Comparison of ENCODE assay signal across 1 cellular context in the genomic region with DNA sequence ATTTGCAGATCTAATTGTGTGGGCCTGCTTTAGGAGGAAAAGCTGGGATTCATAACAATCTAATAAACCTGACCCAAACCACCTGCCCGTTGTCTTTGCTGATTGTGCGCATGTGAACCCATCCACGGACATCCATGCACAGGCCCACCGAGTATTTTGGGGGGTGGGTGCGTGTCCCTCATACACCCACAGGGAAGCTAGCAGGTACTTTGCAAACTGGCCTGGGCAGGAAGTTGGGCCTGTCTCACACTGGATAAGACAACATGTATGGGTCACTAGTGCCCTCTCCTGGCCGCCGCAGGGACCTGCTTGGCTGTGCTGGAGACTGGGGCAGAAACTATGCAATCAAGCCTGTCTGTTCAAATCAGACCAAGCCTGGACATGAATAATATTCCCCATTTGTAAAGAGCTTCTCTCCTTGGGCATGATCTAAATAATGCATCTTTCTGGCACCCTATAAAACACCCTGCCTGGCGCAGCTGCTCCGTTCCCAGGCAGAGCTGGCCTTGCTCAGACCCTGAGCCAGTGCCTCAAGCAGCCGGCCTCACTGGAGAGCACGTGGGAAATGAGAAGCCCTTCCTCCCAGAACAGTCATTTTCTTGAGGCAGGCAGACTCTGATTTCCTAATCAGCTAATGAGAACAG.
TF ChIP-seq lines count a peak whose summit lies in the region.

No MANE protein-coding gene starts in this region.

TF ChIP-seq in HepG2, 621 proteins besides CTCF, POLR2A, EP300 and RAD21 (continued from another document and continues in another):
- TF ChIP-seq, protein P1, sequence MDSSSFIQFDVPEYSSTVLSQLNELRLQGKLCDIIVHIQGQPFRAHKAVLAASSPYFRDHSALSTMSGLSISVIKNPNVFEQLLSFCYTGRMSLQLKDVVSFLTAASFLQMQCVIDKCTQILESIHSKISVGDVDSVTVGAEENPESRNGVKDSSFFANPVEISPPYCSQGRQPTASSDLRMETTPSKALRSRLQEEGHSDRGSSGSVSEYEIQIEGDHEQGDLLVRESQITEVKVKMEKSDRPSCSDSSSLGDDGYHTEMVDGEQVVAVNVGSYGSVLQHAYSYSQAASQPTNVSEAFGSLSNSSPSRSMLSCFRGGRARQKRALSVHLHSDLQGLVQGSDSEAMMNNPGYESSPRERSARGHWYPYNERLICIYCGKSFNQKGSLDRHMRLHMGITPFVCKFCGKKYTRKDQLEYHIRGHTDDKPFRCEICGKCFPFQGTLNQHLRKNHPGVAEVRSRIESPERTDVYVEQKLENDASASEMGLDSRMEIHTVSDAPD (CRISPR knock-in tag; IDR thresholded peaks at IDR 0.05): no peak; the same call in 1 of the 2 replicates
- TF ChIP-seq ZNF333 (CRISPR knock-in tag; IDR thresholded peaks at IDR 0.05; ENCODE audit: borderline replicate concordance) (0 out of 2 replicates have a peak, but pooled peaks have one; percentile 49), PITX1 (CRISPR knock-in tag; IDR thresholded peaks at IDR 0.05) (no peak), ZNF781 (CRISPR knock-in tag; IDR thresholded peaks at IDR 0.05; ENCODE audit: borderline replicate concordance, not compliant biosample characterization) (no peak), ZNF724P (CRISPR knock-in tag; IDR thresholded peaks at IDR 0.05; ENCODE audit: borderline replicate concordance) (0 out of 2 replicates have a peak, but pooled peaks have one; percentile 21), TAF1 (CRISPR knock-in tag; IDR thresholded peaks at IDR 0.05) (peak; percentile 28; the same call in 1 of the 2 replicates), JUND (CRISPR knock-in tag; IDR thresholded peaks at IDR 0.05) (no peak), ZNF792 (CRISPR knock-in tag; IDR thresholded peaks at IDR 0.05) (no peak), ZNF547 (CRISPR knock-in tag; IDR thresholded peaks at IDR 0.05) (peak; percentile 67; the same call in 1 of the 2 replicates), ZNF883 (CRISPR knock-in tag; IDR thresholded peaks at IDR 0.05; ENCODE audit: not compliant biosample characterization) (peak; percentile 51), ZNF256 (CRISPR knock-in tag; conservative IDR thresholded peaks at IDR 0.05) (no peak), KMT2B (CRISPR knock-in tag; IDR thresholded peaks at IDR 0.05) (no peak), ZNF230 (CRISPR knock-in tag; IDR thresholded peaks at IDR 0.05) (peak; percentile 76), KLF12 (CRISPR knock-in tag; IDR thresholded peaks at IDR 0.05; ENCODE audit: borderline replicate concordance) (no peak; the same call in 1 of the 2 replicates), ZNF343 (CRISPR knock-in tag; IDR thresholded peaks at IDR 0.05) (peak; percentile 68; the same call in 1 of the 2 replicates), CC2D1A (CRISPR knock-in tag; IDR thresholded peaks at IDR 0.05) (no peak), HDAC1 (CRISPR knock-in tag; IDR thresholded peaks at IDR 0.05) (0 out of 2 replicates have a peak, but pooled peaks have one; percentile 6), MTF2 (CRISPR knock-in tag; IDR thresholded peaks at IDR 0.05; ENCODE audit: borderline replicate concordance) (no peak), ZBTB3 (CRISPR knock-in tag; IDR thresholded peaks at IDR 0.05; ENCODE audit: borderline replicate concordance, low read depth) (peak; percentile 81; the same call in 1 of the 2 replicates), RFX5 (IDR thresholded peaks at IDR 0.05; ENCODE audit: low read depth, low read length) (no peak), DR1 (CRISPR knock-in tag; IDR thresholded peaks at IDR 0.05) (no peak), ZNF121 (CRISPR knock-in tag; IDR thresholded peaks at IDR 0.05) (peak; percentile 76), TBX2 (CRISPR knock-in tag; IDR thresholded peaks at IDR 0.05; ENCODE audit: borderline replicate concordance) (peak; percentile 75), ZNF891 (CRISPR knock-in tag; IDR thresholded peaks at IDR 0.05) (0 out of 2 replicates have a peak, but pooled peaks have one; percentile 54), PHF21A (CRISPR knock-in tag; IDR thresholded peaks at IDR 0.05) (peak; percentile 49), GABPB1 (CRISPR knock-in tag; IDR thresholded peaks at IDR 0.05) (peak; percentile 61), NFIB (CRISPR knock-in tag; IDR thresholded peaks at IDR 0.05; ENCODE audit: borderline replicate concordance) (no peak)
- TF ChIP-seq, protein P2, sequence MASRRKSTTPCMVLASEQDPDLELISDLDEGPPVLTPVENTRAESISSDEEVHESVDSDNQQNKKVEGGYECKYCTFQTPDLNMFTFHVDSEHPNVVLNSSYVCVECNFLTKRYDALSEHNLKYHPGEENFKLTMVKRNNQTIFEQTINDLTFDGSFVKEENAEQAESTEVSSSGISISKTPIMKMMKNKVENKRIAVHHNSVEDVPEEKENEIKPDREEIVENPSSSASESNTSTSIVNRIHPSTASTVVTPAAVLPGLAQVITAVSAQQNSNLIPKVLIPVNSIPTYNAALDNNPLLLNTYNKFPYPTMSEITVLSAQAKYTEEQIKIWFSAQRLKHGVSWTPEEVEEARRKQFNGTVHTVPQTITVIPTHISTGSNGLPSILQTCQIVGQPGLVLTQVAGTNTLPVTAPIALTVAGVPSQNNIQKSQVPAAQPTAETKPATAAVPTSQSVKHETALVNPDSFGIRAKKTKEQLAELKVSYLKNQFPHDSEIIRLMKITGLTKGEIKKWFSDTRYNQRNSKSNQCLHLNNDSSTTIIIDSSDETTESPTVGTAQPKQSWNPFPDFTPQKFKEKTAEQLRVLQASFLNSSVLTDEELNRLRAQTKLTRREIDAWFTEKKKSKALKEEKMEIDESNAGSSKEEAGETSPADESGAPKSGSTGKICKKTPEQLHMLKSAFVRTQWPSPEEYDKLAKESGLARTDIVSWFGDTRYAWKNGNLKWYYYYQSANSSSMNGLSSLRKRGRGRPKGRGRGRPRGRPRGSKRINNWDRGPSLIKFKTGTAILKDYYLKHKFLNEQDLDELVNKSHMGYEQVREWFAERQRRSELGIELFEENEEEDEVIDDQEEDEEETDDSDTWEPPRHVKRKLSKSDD (CRISPR knock-in tag; IDR thresholded peaks at IDR 0.05; ENCODE audit: low read depth): no peak
- TF ChIP-seq, protein P3, sequence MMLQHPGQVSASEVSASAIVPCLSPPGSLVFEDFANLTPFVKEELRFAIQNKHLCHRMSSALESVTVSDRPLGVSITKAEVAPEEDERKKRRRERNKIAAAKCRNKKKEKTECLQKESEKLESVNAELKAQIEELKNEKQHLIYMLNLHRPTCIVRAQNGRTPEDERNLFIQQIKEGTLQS (CRISPR knock-in tag; IDR thresholded peaks at IDR 0.05): no peak
- TF ChIP-seq, protein P4, sequence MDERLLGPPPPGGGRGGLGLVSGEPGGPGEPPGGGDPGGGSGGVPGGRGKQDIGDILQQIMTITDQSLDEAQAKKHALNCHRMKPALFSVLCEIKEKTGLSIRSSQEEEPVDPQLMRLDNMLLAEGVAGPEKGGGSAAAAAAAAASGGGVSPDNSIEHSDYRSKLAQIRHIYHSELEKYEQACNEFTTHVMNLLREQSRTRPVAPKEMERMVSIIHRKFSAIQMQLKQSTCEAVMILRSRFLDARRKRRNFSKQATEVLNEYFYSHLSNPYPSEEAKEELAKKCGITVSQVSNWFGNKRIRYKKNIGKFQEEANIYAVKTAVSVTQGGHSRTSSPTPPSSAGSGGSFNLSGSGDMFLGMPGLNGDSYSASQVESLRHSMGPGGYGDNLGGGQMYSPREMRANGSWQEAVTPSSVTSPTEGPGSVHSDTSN (CRISPR knock-in tag; IDR thresholded peaks at IDR 0.05): no peak
- TF ChIP-seq, protein P5, sequence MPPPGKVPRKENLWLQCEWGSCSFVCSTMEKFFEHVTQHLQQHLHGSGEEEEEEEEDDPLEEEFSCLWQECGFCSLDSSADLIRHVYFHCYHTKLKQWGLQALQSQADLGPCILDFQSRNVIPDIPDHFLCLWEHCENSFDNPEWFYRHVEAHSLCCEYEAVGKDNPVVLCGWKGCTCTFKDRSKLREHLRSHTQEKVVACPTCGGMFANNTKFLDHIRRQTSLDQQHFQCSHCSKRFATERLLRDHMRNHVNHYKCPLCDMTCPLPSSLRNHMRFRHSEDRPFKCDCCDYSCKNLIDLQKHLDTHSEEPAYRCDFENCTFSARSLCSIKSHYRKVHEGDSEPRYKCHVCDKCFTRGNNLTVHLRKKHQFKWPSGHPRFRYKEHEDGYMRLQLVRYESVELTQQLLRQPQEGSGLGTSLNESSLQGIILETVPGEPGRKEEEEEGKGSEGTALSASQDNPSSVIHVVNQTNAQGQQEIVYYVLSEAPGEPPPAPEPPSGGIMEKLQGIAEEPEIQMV (CRISPR knock-in tag; IDR thresholded peaks at IDR 0.05; ENCODE audit: low read depth): peak; percentile 68; the same call in 1 of the 2 replicates
- TF ChIP-seq, protein P6, sequence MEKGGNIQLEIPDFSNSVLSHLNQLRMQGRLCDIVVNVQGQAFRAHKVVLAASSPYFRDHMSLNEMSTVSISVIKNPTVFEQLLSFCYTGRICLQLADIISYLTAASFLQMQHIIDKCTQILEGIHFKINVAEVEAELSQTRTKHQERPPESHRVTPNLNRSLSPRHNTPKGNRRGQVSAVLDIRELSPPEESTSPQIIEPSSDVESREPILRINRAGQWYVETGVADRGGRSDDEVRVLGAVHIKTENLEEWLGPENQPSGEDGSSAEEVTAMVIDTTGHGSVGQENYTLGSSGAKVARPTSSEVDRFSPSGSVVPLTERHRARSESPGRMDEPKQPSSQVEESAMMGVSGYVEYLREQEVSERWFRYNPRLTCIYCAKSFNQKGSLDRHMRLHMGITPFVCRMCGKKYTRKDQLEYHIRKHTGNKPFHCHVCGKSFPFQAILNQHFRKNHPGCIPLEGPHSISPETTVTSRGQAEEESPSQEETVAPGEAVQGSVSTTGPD (CRISPR knock-in tag; IDR thresholded peaks at IDR 0.05): no peak
- TF ChIP-seq, protein P7, sequence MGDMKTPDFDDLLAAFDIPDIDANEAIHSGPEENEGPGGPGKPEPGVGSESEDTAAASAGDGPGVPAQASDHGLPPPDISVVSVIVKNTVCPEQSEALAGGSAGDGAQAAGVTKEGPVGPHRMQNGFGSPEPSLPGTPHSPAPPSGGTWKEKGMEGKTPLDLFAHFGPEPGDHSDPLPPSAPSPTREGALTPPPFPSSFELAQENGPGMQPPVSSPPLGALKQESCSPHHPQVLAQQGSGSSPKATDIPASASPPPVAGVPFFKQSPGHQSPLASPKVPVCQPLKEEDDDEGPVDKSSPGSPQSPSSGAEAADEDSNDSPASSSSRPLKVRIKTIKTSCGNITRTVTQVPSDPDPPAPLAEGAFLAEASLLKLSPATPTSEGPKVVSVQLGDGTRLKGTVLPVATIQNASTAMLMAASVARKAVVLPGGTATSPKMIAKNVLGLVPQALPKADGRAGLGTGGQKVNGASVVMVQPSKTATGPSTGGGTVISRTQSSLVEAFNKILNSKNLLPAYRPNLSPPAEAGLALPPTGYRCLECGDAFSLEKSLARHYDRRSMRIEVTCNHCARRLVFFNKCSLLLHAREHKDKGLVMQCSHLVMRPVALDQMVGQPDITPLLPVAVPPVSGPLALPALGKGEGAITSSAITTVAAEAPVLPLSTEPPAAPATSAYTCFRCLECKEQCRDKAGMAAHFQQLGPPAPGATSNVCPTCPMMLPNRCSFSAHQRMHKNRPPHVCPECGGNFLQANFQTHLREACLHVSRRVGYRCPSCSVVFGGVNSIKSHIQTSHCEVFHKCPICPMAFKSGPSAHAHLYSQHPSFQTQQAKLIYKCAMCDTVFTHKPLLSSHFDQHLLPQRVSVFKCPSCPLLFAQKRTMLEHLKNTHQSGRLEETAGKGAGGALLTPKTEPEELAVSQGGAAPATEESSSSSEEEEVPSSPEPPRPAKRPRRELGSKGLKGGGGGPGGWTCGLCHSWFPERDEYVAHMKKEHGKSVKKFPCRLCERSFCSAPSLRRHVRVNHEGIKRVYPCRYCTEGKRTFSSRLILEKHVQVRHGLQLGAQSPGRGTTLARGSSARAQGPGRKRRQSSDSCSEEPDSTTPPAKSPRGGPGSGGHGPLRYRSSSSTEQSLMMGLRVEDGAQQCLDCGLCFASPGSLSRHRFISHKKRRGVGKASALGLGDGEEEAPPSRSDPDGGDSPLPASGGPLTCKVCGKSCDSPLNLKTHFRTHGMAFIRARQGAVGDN (CRISPR knock-in tag; IDR thresholded peaks at IDR 0.05): peak; percentile 66
- TF ChIP-seq, protein P8, sequence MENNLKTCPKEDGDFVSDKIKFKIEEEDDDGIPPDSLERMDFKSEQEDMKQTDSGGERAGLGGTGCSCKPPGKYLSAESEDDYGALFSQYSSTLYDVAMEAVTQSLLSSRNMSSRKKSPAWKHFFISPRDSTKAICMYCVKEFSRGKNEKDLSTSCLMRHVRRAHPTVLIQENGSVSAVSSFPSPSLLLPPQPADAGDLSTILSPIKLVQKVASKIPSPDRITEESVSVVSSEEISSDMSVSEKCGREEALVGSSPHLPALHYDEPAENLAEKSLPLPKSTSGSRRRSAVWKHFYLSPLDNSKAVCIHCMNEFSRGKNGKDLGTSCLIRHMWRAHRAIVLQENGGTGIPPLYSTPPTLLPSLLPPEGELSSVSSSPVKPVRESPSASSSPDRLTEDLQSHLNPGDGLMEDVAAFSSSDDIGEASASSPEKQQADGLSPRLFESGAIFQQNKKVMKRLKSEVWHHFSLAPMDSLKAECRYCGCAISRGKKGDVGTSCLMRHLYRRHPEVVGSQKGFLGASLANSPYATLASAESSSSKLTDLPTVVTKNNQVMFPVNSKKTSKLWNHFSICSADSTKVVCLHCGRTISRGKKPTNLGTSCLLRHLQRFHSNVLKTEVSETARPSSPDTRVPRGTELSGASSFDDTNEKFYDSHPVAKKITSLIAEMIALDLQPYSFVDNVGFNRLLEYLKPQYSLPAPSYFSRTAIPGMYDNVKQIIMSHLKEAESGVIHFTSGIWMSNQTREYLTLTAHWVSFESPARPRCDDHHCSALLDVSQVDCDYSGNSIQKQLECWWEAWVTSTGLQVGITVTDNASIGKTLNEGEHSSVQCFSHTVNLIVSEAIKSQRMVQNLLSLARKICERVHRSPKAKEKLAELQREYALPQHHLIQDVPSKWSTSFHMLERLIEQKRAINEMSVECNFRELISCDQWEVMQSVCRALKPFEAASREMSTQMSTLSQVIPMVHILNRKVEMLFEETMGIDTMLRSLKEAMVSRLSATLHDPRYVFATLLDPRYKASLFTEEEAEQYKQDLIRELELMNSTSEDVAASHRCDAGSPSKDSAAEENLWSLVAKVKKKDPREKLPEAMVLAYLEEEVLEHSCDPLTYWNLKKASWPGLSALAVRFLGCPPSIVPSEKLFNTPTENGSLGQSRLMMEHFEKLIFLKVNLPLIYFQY (CRISPR knock-in tag; IDR thresholded peaks at IDR 0.05; ENCODE audit: borderline replicate concordance): peak; percentile 34; the same call in 1 of the 2 replicates
- TF ChIP-seq, protein P9, sequence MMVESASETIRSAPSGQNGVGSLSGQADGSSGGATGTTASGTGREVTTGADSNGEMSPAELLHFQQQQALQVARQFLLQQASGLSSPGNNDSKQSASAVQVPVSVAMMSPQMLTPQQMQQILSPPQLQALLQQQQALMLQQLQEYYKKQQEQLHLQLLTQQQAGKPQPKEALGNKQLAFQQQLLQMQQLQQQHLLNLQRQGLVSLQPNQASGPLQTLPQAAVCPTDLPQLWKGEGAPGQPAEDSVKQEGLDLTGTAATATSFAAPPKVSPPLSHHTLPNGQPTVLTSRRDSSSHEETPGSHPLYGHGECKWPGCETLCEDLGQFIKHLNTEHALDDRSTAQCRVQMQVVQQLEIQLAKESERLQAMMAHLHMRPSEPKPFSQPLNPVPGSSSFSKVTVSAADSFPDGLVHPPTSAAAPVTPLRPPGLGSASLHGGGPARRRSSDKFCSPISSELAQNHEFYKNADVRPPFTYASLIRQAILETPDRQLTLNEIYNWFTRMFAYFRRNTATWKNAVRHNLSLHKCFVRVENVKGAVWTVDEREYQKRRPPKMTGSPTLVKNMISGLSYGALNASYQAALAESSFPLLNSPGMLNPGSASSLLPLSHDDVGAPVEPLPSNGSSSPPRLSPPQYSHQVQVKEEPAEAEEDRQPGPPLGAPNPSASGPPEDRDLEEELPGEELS (CRISPR knock-in tag; IDR thresholded peaks at IDR 0.05): 0 out of 2 replicates have a peak, but pooled peaks have one; percentile 13
